14 cellular contexts compared by ENCODE assay signal in the genomic region with DNA sequence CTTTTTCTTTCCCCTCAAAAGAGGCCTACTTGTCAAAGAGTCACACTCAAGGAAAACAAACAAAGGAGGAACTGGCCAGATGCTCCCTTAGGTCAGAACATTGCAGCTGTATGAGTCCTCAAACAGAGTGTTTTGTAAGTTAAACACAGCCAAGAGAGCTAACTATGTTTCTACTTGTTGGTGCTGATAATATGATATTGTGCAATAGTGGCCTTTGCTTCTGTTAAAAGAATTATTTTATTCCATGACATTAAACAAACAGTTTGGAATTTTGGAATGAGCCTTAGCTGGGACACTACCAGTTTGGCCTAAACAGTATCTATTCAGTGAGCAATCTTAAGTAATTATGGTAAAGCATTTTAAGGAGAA. TPM values are rescaled to one million over a fixed set of nuclear protein-coding genes. Genes with fewer than 3 reads are reported as not detected.
A peak's percentile ranks its signal among the peaks of the same experiment; 100 is the strongest.
DNase-seq lines count a peak whose midpoint lies in the region; ATAC-seq and TF ChIP-seq lines count a peak whose summit lies in the region.
"Had no signal": no experiment of that assay in that cellular context is flagged by ENCODE, and none has a peak within 500 bp of the region (broad histone marks: within the 10 kb centered on the region; RNA-seq: fewer than 3 reads in every experiment).

No MANE protein-coding gene starts in this region.

- no peak overlapping the region for H4K91ac ChIP-seq in H9 (ENCODE audit: insufficient read length, low read depth, low read length)

- no peak overlapping the region for H2BK120ac ChIP-seq in H9 (ENCODE audit: low read depth, low read length, poor library complexity, severe bottlenecking)

- H3K4me3 ChIP-seq in right atrium auricular region (no peak overlapping the region), sigmoid colon (no peak overlapping the region)

- TF ChIP-seq POLR2A in sigmoid colon (IDR thresholded peaks at IDR 0.05), result no peak

- DNase-seq in EH (ENCODE audit: low read depth) (peak; percentile 32), MCF 10A (ENCODE audit: unreplicated experiment) (peak; percentile 73), right atrium auricular region (ENCODE audit: low spot score) (no peak), sigmoid colon (no peak), H9 (no peak)
- no peak for DNase-seq in activated CD4-positive, alpha-beta T cell treated with anti-CD3 and anti-CD28 coated beads for 4 hours
- DNase-seq: CD8-positive, alpha-beta T cell; hippocampal formation; KG1; nucleus accumbens had no signal

- no peaks in the 10 kb centered on the region for H3K79me2 ChIP-seq in H9 (ENCODE audit: insufficient read depth, low read length)

- H3K23me2 ChIP-seq in H9 (ENCODE audit: insufficient read length, low read depth, low read length, poor library complexity, severe bottlenecking), result no peaks in the 10 kb centered on the region

- H3K36me3 Mint-ChIP-seq in MCF 10A (ENCODE audit: insufficient read depth, unreplicated experiment) (no peaks in the 10 kb centered on the region), H9 (ENCODE audit: insufficient read depth in 1 of 3, low read depth in 3 of 3) (no peaks in the 10 kb centered on the region)
- H3K36me3 Mint-ChIP-seq: CD8-positive, alpha-beta T cell had no signal

- H3K4me1 ChIP-seq in right atrium auricular region, result no peaks in the 10 kb centered on the region
- H3K4me1 ChIP-seq in sigmoid colon, result peaks cover 0 to 17% (median 5%) of the 10 kb centered on the region in 4 donors
- no peaks in the 10 kb centered on the region for H3K4me1 ChIP-seq in H9 (ENCODE audit: insufficient read depth, low read length)

- H2BK20ac ChIP-seq in H9 (ENCODE audit: low read depth, low read length, poor library complexity, severe bottlenecking), result no peak overlapping the region

- H3K4me3 Mint-ChIP-seq in MCF 10A (ENCODE audit: unreplicated experiment), result no peak overlapping the region
- no peak overlapping the region for H3K4me3 Mint-ChIP-seq in H9
- H3K4me3 Mint-ChIP-seq: CD8-positive, alpha-beta T cell had no signal

- no peaks in the 10 kb centered on the region for H3K79me1 ChIP-seq in H9 (ENCODE audit: insufficient read depth, low read depth, low read length, poor library complexity, severe bottlenecking)

- no peak overlapping the region for H2AK5ac ChIP-seq in H9 (ENCODE audit: insufficient read length, low read length)

- intact Hi-C loops in MCF 10A (cut with micrococcal nuclease), result no loop called here
- intact Hi-C loops in sigmoid colon (cut with DNase I), result loop anchor here (5.0 kb wide), 1 partner anchor 55 kb away; a partner anchor contains a TSS

- no peak for ATAC-seq in HG03354 (IDR thresholded peaks at IDR 0.05; ENCODE audit: poor library complexity, severe bottlenecking, unreplicated experiment)
- no peak for ATAC-seq in HG02759 (IDR thresholded peaks at IDR 0.05; ENCODE audit: unreplicated experiment)
- ATAC-seq: CD8-positive, alpha-beta T cell had no signal

- H3K9ac ChIP-seq in H9 (ENCODE audit: extremely low read depth, insufficient read length, low read length), result no peak overlapping the region

- no peak overlapping the region for H3K14ac ChIP-seq in H9 (ENCODE audit: insufficient read depth, low read length)

- no peak overlapping the region for H3K23ac ChIP-seq in H9 (ENCODE audit: insufficient read length, low read depth, low read length)

- H3K27me3 Mint-ChIP-seq in MCF 10A (ENCODE audit: insufficient read depth, unreplicated experiment) (no peaks in the 10 kb centered on the region), H9 (ENCODE audit: low read depth) (peaks cover 1% of the 10 kb centered on the region; the same call in 1 of the 2 replicates)

- TF ChIP-seq EP300 in sigmoid colon (IDR thresholded peaks at IDR 0.05), result no peak

- H3K27ac ChIP-seq in right atrium auricular region, result peak overlapping the region; percentile 44 to 66
- peak overlapping the region; percentile 12 to 75 (median 52) for H3K27ac ChIP-seq in sigmoid colon
- no peak overlapping the region for H3K27ac ChIP-seq in H9 (ENCODE audit: insufficient read length, low read depth, low read length)

- no peak overlapping the region for H3K18ac ChIP-seq in H9 (ENCODE audit: insufficient read length, low read depth, low read length)

- no peak overlapping the region for H3T11ph ChIP-seq in H9 (ENCODE audit: low read length)

- no peak overlapping the region for H2BK15ac ChIP-seq in H9 (ENCODE audit: low read depth, low read length)

- H4K5ac ChIP-seq in H9 (ENCODE audit: insufficient read length, low read depth, low read length), result no peak overlapping the region

- no peaks in the 10 kb centered on the region for H4K20me1 ChIP-seq in H9 (ENCODE audit: control insufficient read depth, insufficient read depth, insufficient read length)

- H3K56ac ChIP-seq in H9 (ENCODE audit: insufficient read length, low read depth, low read length), result no peak overlapping the region

- H3K4me1 Mint-ChIP-seq in MCF 10A (ENCODE audit: insufficient read depth, unreplicated experiment), result peaks cover 4% of the 10 kb centered on the region
- no peaks in the 10 kb centered on the region for H3K4me1 Mint-ChIP-seq in H9

- H2AFZ ChIP-seq in H9 (ENCODE audit: low read length), result no peak overlapping the region

- no peak overlapping the region for H3K4me2 ChIP-seq in H9 (ENCODE audit: insufficient read depth, insufficient read length, low read length)

- POLR2A ChIA-PET in MCF 10A (lab: Yijun Ruan, JAX), result interaction anchor here (0.8 to 1.7 kb wide), 7 partner anchors 17 to 46 kb away, joined by 3 to 6 read pairs (median 4); no protein-coding TSS in a partner anchor

- H3K27me3 ChIP-seq in right atrium auricular region, result no peaks in the 10 kb centered on the region
- H3K27me3 ChIP-seq in sigmoid colon, result no peaks in the 10 kb centered on the region
- H3K27me3 ChIP-seq in H9 (ENCODE audit: insufficient read depth, low read length), result no peaks in the 10 kb centered on the region

- H3K4ac ChIP-seq in H9 (ENCODE audit: low read depth, low read length), result no peak overlapping the region

- no peak for TF ChIP-seq CTCF in MCF 10A (IDR thresholded peaks at IDR 0.05; ENCODE audit: unreplicated experiment)
- no peak for TF ChIP-seq CTCF in right atrium auricular region (IDR thresholded peaks at IDR 0.05)
- TF ChIP-seq CTCF in sigmoid colon (IDR thresholded peaks at IDR 0.05), result no peak
- TF ChIP-seq CTCF in H9 (conservative IDR thresholded peaks at IDR 0.05), result no peak

- peak overlapping the region; percentile 62 for H3K27ac Mint-ChIP-seq in MCF 10A (ENCODE audit: low read depth, unreplicated experiment)
- no peak overlapping the region for H3K27ac Mint-ChIP-seq in H9
- H3K27ac Mint-ChIP-seq: CD8-positive, alpha-beta T cell had no signal

- CTCF ChIA-PET in MCF 10A (lab: Yijun Ruan, JAX), result interaction anchor here (0.6 to 2.9 kb wide), 3 partner anchors 34 to 499 kb away, joined by 4 to 11 read pairs (median 4); no protein-coding TSS in a partner anchor

- H3K9me3 ChIP-seq in right atrium auricular region, result no peaks in the 10 kb centered on the region
- no peaks in the 10 kb centered on the region for H3K9me3 ChIP-seq in sigmoid colon
- no peaks in the 10 kb centered on the region for H3K9me3 ChIP-seq in H9 (ENCODE audit: control insufficient read depth, low read depth, low read length)

- H2BK5ac ChIP-seq in H9 (ENCODE audit: insufficient read length, low read length), result no peak overlapping the region

- H4K8ac ChIP-seq in H9 (replicated peaks; ENCODE audit: insufficient read length, low read depth, low read length), result no peak overlapping the region

- H2BK12ac ChIP-seq in H9 (ENCODE audit: insufficient read length, low read depth, low read length), result no peak overlapping the region

- H3K9me3 Mint-ChIP-seq in MCF 10A (ENCODE audit: unreplicated experiment) (no peaks in the 10 kb centered on the region), H9 (no peaks in the 10 kb centered on the region)
- H3K9me3 Mint-ChIP-seq: CD8-positive, alpha-beta T cell had no signal

- H3K36me3 ChIP-seq in right atrium auricular region (no peaks in the 10 kb centered on the region), sigmoid colon (no peaks in the 10 kb centered on the region)

- no TSS peak for BruUV-seq in MCF 10A (replicated peaks; lab: Mats Ljungman, UMichigan)

RNA-seq across cellular contexts. Expression of a gene that starts 56.0 kb away (rescaled TPM):
- total RNA-seq in MCF 10A (2022) (not detected in 2 replicates), right atrium auricular region (not detected), sigmoid colon (not detected), H9 (2021) (not detected in 2 replicates)
- polyA plus RNA-seq in sigmoid colon, result not detected
- total RNA-seq: CD8-positive, alpha-beta T cell; NCI-H460; T-helper 1 cell treated with Interleukin-12 subunit alpha and Interleukin-12 subunit beta and Interleukin-4 antibody, amounts not matched to agents 30 ng/mL and 1 ng/mL, for 36 hours had no signal

RNA-seq across cellular contexts. Expression of a gene that starts 56.6 kb away (rescaled TPM):
- total RNA-seq in MCF 10A (2022), result not detected in 2 replicates
- total RNA-seq in right atrium auricular region, result 10 to 100 TPM; 21.3 to 24.4 TPM
- total RNA-seq in sigmoid colon, result 10 to 100 TPM; 33.5 to 73.2 (median 45.8) TPM
- 10 to 100 TPM in 2 of 3 donors, 1 to 10 TPM in 1; 1.6 to 14.6 (median 14.4) TPM for polyA plus RNA-seq in sigmoid colon
- total RNA-seq in H9 (2021), result not detected in 2 replicates
- total RNA-seq: CD8-positive, alpha-beta T cell; NCI-H460; T-helper 1 cell treated with Interleukin-12 subunit alpha and Interleukin-12 subunit beta and Interleukin-4 antibody, amounts not matched to agents 30 ng/mL and 1 ng/mL, for 36 hours had no signal

Comparison
In these comparisons a context has a peak if more than half of its experiments do, and no peak if none do; other contexts are left out.
1. DNase-seq: peak in EH (single experiment) and MCF 10A (single experiment); none in right atrium auricular region (single experiment), sigmoid colon (single experiment), activated CD4-positive, alpha-beta T cell treated with anti-CD3 and anti-CD28 coated beads for 4 hours (0 of 2) and H9 (single experiment).
2. RNA of a gene that starts 56.6 kb away (total RNA-seq): 33.5 to 73.2 TPM in sigmoid colon and 21.3 to 24.4 TPM in right atrium auricular region; not detected in MCF 10A and not detected in H9; every median in the first group is over 10 times any median in the second.